In genomic region chr17:77325826-77326581, GRCh38 we compare ENCODE assay signal across 8 cellular contexts.
DNase-seq lines count a peak whose midpoint lies in the region; ATAC-seq and TF ChIP-seq lines count a peak whose summit lies in the region.

No MANE protein-coding gene starts in this region.

- peaks cover 4% of the 10 kb centered on the region for H3K27me3 Mint-ChIP-seq in endothelial cell (ENCODE audit: unreplicated experiment)

- H4K8ac ChIP-seq in trophoblast cell (ENCODE audit: low read depth, low read length), result no peak overlapping the region

- H3K79me2 ChIP-seq in trophoblast cell (ENCODE audit: control insufficient read depth, insufficient read depth, low read length, poor library complexity), result peaks cover 14% of the 10 kb centered on the region

- H3K4me2 ChIP-seq in trophoblast cell (ENCODE audit: low read length), result no peak overlapping the region

- H4K12ac ChIP-seq in trophoblast cell (ENCODE audit: low read depth, low read length), result no peak overlapping the region

- H3K4me1 Mint-ChIP-seq in endothelial cell (ENCODE audit: unreplicated experiment), result peaks cover 16% of the 10 kb centered on the region

- no peaks in the 10 kb centered on the region for H3K9me3 ChIP-seq in effector memory CD4-positive, alpha-beta T cell (ENCODE audit: control insufficient read depth, low read length)
- no peaks in the 10 kb centered on the region for H3K9me3 ChIP-seq in trophoblast cell (ENCODE audit: insufficient read depth, low read depth, low read length)

- peak overlapping the region; percentile 65 for H2BK12ac ChIP-seq in trophoblast cell (ENCODE audit: low read length)

- peaks cover 27% of the 10 kb centered on the region for H3K79me1 ChIP-seq in trophoblast cell (ENCODE audit: low read length)

- no peak overlapping the region for H3K14ac ChIP-seq in trophoblast cell (ENCODE audit: low read length)

- H3K4ac ChIP-seq in trophoblast cell (ENCODE audit: low read depth, low read length), result peak overlapping the region; percentile 5

- no peak overlapping the region for H4K91ac ChIP-seq in trophoblast cell (ENCODE audit: low read depth, low read length)

- H3K4me3 Mint-ChIP-seq in endothelial cell (ENCODE audit: unreplicated experiment), result no peak overlapping the region

- no peak for TF ChIP-seq CTCF in endothelial cell (IDR thresholded peaks at IDR 0.05; ENCODE audit: unreplicated experiment)

- H3K27ac Mint-ChIP-seq in endothelial cell (ENCODE audit: unreplicated experiment), result no peak overlapping the region

- no peaks in the 10 kb centered on the region for H3K36me3 Mint-ChIP-seq in endothelial cell (ENCODE audit: low read depth, unreplicated experiment)

- peak overlapping the region; percentile 8 for H2BK120ac ChIP-seq in trophoblast cell (ENCODE audit: insufficient read depth, low read length, poor library complexity)

- no peaks in the 10 kb centered on the region for H3K9me3 Mint-ChIP-seq in endothelial cell (ENCODE audit: unreplicated experiment)

- no peak for ATAC-seq in GM21367 (IDR thresholded peaks at IDR 0.05; ENCODE audit: unreplicated experiment)

- WGBS in trophoblast cell (ENCODE audit: extremely low coverage, insufficient coverage, insufficient read length), result no CpG with 5 or more reads among the region's 21 CpGs

- peak; percentile 15 for DNase-seq in GM04504 (ENCODE audit: low read depth)
- DNase-seq in LHCN-M2 (ENCODE audit: low read depth), result peak; percentile 60
- no peak for DNase-seq in effector memory CD4-positive, alpha-beta T cell
- no peak for DNase-seq in trophoblast cell
- no peak for DNase-seq in NCI-H2196 treated with DMSO at 0.1 percent for 48 hours (lab: John Stamatoyannopoulos, UW; ENCODE audit: unreplicated experiment)
- DNase-seq in NCI-H82 (lab: John Stamatoyannopoulos, UW), result no peak
- DNase-seq in endothelial cell (ENCODE audit: low spot score), result no peak

- peak overlapping the region; percentile 7 for H3K4me3 ChIP-seq in effector memory CD4-positive, alpha-beta T cell (ENCODE audit: insufficient read depth, low read depth, low read length, poor library complexity, severe bottlenecking)
- peak overlapping the region; percentile 9 for H3K4me3 ChIP-seq in trophoblast cell (ENCODE audit: low read depth, low read length)

- H3K23ac ChIP-seq in trophoblast cell (ENCODE audit: low read length), result no peak overlapping the region

- peak overlapping the region; percentile 73 for H2AK5ac ChIP-seq in trophoblast cell (ENCODE audit: low read length)

- H3K27me3 ChIP-seq in effector memory CD4-positive, alpha-beta T cell (replicated peaks; ENCODE audit: control insufficient read depth, insufficient read depth, low read length, poor library complexity, severe bottlenecking), result no peaks in the 10 kb centered on the region
- H3K27me3 ChIP-seq in trophoblast cell (ENCODE audit: insufficient read depth, low read length), result no peaks in the 10 kb centered on the region

- H3K9ac ChIP-seq in trophoblast cell (ENCODE audit: low read length), result no peak overlapping the region

- H3K18ac ChIP-seq in trophoblast cell (ENCODE audit: low read length), result peak overlapping the region; percentile 60

- H3K36me3 ChIP-seq in effector memory CD4-positive, alpha-beta T cell (ENCODE audit: control insufficient read depth, insufficient read depth, low read length), result no peaks in the 10 kb centered on the region
- H3K36me3 ChIP-seq in trophoblast cell (ENCODE audit: control insufficient read depth in 1 of 2, insufficient read depth in 2 of 2, low read length in 2 of 2), result no peaks in the 10 kb centered on the region

- H2AFZ ChIP-seq in trophoblast cell (ENCODE audit: insufficient read depth, low read length, poor library complexity), result no peak overlapping the region

- H3K27ac ChIP-seq in effector memory CD4-positive, alpha-beta T cell (ENCODE audit: insufficient read depth, low read length, poor library complexity, severe bottlenecking), result peak overlapping the region; percentile 72
- H3K27ac ChIP-seq in trophoblast cell (ENCODE audit: low read depth, low read length), result no peak overlapping the region

- H2BK5ac ChIP-seq in trophoblast cell (ENCODE audit: low read depth, low read length, poor library complexity), result no peak overlapping the region

- peaks cover 37% of the 10 kb centered on the region for H3K4me1 ChIP-seq in effector memory CD4-positive, alpha-beta T cell (ENCODE audit: control insufficient read depth, insufficient read depth, low read length, poor library complexity, severe bottlenecking)
- H3K4me1 ChIP-seq in trophoblast cell (ENCODE audit: control insufficient read depth in 1 of 2, insufficient read depth in 2 of 2, low read length in 2 of 2), result peaks cover 30 to 34% of the 10 kb centered on the region in 2 experiments

Comparison
In these comparisons a context has a peak if more than half of its experiments do, and no peak if none do; other contexts are left out.
1. DNase-seq: peak in GM04504 (single experiment) and LHCN-M2 (single experiment); none in effector memory CD4-positive, alpha-beta T cell (0 of 3), trophoblast cell (0 of 2), NCI-H2196 treated with DMSO at 0.1 percent for 48 hours (single experiment), NCI-H82 (single experiment) and endothelial cell (single experiment).